22 cellular contexts compared by ENCODE assay signal in genomic region chrX:40439625-40440532, GRCh38.
DNase-seq lines count a peak whose midpoint lies in the region; TF ChIP-seq lines count a peak whose summit lies in the region.
"Had no signal": no experiment of that assay in that cellular context is flagged by ENCODE, and none has a peak within 500 bp of the region (broad histone marks: within the 10 kb centered on the region; RNA-seq: fewer than 3 reads in every experiment).

No MANE protein-coding gene starts in this region.

- H3K36me3 Mint-ChIP-seq in CD14-positive monocyte, result peaks cover 0 to 2% of the 10 kb centered on the region in 2 donors
- no peaks in the 10 kb centered on the region for H3K36me3 Mint-ChIP-seq in dendritic cell treated with granulocyte-macrophage colony-stimulating factor and Interleukin-4, amounts not matched to agents 40 ng/mL and 50 ng/mL, for 4 days (ENCODE audit: low read depth)
- H3K36me3 Mint-ChIP-seq in endothelial cell (ENCODE audit: low read depth, unreplicated experiment), result no peaks in the 10 kb centered on the region

- peak overlapping the region; percentile 62 to 89 (median 83) for H3K27ac Mint-ChIP-seq in CD14-positive monocyte
- peak overlapping the region; percentile 58 for H3K27ac Mint-ChIP-seq in dendritic cell treated with granulocyte-macrophage colony-stimulating factor and Interleukin-4, amounts not matched to agents 40 ng/mL and 50 ng/mL, for 4 days
- H3K27ac Mint-ChIP-seq in endothelial cell (ENCODE audit: unreplicated experiment), result no peak overlapping the region
- H3K27ac Mint-ChIP-seq: activated T-cell treated with anti-CD3 and anti-CD28 coated beads, Interleukin-2, amount 50 U/mL, for 72 hours had no signal

- H3K4me1 Mint-ChIP-seq in CD14-positive monocyte, result peaks cover 29% of the 10 kb centered on the region
- peaks cover 26% of the 10 kb centered on the region for H3K4me1 Mint-ChIP-seq in dendritic cell treated with granulocyte-macrophage colony-stimulating factor and Interleukin-4, amounts not matched to agents 40 ng/mL and 50 ng/mL, for 4 days (ENCODE audit: low read depth)
- H3K4me1 Mint-ChIP-seq in endothelial cell (ENCODE audit: unreplicated experiment), result no peaks in the 10 kb centered on the region

- H3K9me3 Mint-ChIP-seq in CD14-positive monocyte (peaks cover 0 to 5% (median 0%) of the 10 kb centered on the region in 7 donors), endothelial cell (ENCODE audit: unreplicated experiment) (no peaks in the 10 kb centered on the region)
- no peaks in the 10 kb centered on the region for H3K9me3 Mint-ChIP-seq in dendritic cell treated with granulocyte-macrophage colony-stimulating factor and Interleukin-4, amounts not matched to agents 40 ng/mL and 50 ng/mL, for 4 days
- H3K9me3 Mint-ChIP-seq: activated T-cell treated with anti-CD3 and anti-CD28 coated beads, Interleukin-2, amount 50 U/mL, for 72 hours had no signal

- H3K4me3 Mint-ChIP-seq in CD14-positive monocyte (no peak overlapping the region), endothelial cell (ENCODE audit: unreplicated experiment) (no peak overlapping the region)
- H3K4me3 Mint-ChIP-seq in dendritic cell treated with granulocyte-macrophage colony-stimulating factor and Interleukin-4, amounts not matched to agents 40 ng/mL and 50 ng/mL, for 4 days, result no peak overlapping the region
- H3K4me3 Mint-ChIP-seq: activated T-cell treated with anti-CD3 and anti-CD28 coated beads, Interleukin-2, amount 50 U/mL, for 72 hours; nephron had no signal

- H3K27me3 Mint-ChIP-seq in CD14-positive monocyte (ENCODE audit: low read depth in 3 of 3), result peaks cover 0 to 13% (median 0%) of the 10 kb centered on the region in 3 donors
- H3K27me3 Mint-ChIP-seq in dendritic cell treated with granulocyte-macrophage colony-stimulating factor and Interleukin-4, amounts not matched to agents 40 ng/mL and 50 ng/mL, for 4 days, result peaks cover 5% of the 10 kb centered on the region
- no peaks in the 10 kb centered on the region for H3K27me3 Mint-ChIP-seq in endothelial cell (ENCODE audit: unreplicated experiment)

- intact Hi-C loops in CD14-positive monocyte (cut with micrococcal nuclease), result loop anchor here in 1 of 2 donors (10.0 kb wide), 1 partner anchor 55 kb away; no protein-coding TSS in a partner anchor
- intact Hi-C loops in dendritic cell treated with granulocyte-macrophage colony-stimulating factor and Interleukin-4, amounts not matched to agents 40 ng/mL and 50 ng/mL, for 4 days (cut with micrococcal nuclease), result no loop called here

- DNase-seq in CD14-positive monocyte (ENCODE audit: low spot score) (no peak), M059J (ENCODE audit: low read depth) (peak; percentile 8), SIG-M5 (lab: John Stamatoyannopoulos, UW) (peak; percentile 4), occipital lobe (lab: John Stamatoyannopoulos, UW) (no peak), endothelial cell (ENCODE audit: low spot score) (no peak), amniotic stem cell (lab: John Stamatoyannopoulos, UW) (no peak)
- DNase-seq: activated CD4-positive, alpha-beta T cell treated with anti-CD3 and anti-CD28 coated beads for 1 hour; activated naive CD4-positive, alpha-beta T cell treated with Interleukin-2 at 50 U/mL for 16 hours; Caco-2; DMS79 treated with DMSO at 0.1 percent for 48 hours; esophagus squamous epithelium; gastrocnemius medialis; GF-D8; mucosa of descending colon; NCI-H1694; NCI-H446 treated with DMSO at 0.1 percent for 48 hours; Peyer's patch; SHP77 treated with DMSO at 0.1 percent for 48 hours; stimulated activated CD8-positive, alpha-beta memory T cell treated with anti-CD3 and anti-CD28 coated beads, Interleukin-4, amount 100 ng/mL, for 48 hours had no signal

- TF ChIP-seq CTCF in CD14-positive monocyte (IDR thresholded peaks at IDR 0.05) (no peak), endothelial cell (IDR thresholded peaks at IDR 0.05; ENCODE audit: unreplicated experiment) (no peak)

Comparison
In these comparisons a context has a peak if more than half of its experiments do, and no peak if none do; other contexts are left out.
1. DNase-seq: peak in M059J (single experiment) and SIG-M5 (single experiment); none in CD14-positive monocyte (single experiment), occipital lobe (single experiment), endothelial cell (single experiment) and amniotic stem cell (single experiment).